15 cellular contexts compared by ENCODE assay signal in the genomic region with DNA sequence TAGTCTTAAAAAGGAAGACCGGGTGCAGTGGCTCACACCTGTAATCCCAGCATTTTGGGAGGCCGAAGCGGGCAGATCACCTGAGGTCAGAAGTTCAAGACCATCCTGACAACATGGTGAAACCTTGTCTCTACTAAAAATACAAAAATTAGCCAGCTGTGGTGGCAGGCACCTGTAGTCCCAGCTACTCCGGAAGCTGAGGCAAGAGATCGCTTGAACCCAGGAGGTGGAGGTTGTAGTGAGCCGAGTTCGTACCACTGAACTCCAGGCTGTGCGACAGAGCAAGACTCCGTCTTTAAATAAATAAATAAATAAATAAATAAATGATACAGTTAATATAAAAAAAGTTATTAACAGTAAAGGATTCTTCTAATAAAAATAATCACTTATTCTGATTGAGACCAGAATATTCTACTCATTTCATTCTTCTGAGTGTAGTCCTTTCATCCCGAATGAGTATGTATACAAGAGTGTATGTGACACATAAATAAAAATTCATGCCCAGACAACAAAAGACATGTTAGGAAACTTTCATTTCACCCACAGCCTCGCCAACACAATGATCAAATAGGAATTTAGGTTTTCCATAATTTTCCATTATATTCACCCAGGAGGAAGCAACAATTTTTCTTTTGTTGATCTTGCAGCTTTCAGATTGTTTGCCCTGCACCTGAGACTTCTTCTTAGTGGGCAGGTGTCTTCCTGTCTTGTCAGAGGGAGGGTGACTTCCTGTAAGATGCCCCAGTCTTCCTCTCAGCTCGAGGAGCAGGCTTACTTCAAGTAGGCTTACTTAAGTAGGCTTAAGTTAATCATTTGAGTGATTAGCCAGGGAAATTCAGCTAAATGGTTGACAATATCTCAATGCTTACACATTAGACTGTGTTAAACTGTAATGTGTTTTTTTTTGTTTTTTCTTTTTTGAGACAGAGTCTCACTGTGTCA. TPM values are rescaled to one million over a fixed set of nuclear protein-coding genes. Genes with fewer than 3 reads are reported as not detected.
DNase-seq lines count a peak whose midpoint lies in the region; ATAC-seq and TF ChIP-seq lines count a peak whose summit lies in the region.
"Had no signal": no experiment of that assay in that cellular context is flagged by ENCODE, and none has a peak within 500 bp of the region (broad histone marks: within the 10 kb centered on the region; RNA-seq: fewer than 3 reads in every experiment).

No MANE protein-coding gene starts in this region.

- H3K27me3 Mint-ChIP-seq in CD8-positive, alpha-beta memory T cell = no peaks in the 10 kb centered on the region
- no peaks in the 10 kb centered on the region for H3K27me3 Mint-ChIP-seq in effector memory CD8-positive, alpha-beta T cell

- no peaks in the 10 kb centered on the region for H3K36me3 ChIP-seq in CD8-positive, alpha-beta memory T cell (ENCODE audit: insufficient read depth, low read length)
- no peaks in the 10 kb centered on the region for H3K36me3 ChIP-seq in HEK293 (ENCODE audit: control insufficient read depth in 2 of 2, insufficient read depth in 1 of 2, low read length in 2 of 2)
- H3K36me3 ChIP-seq: prostate gland had no signal

- H3K27me3 ChIP-seq in CD8-positive, alpha-beta memory T cell (ENCODE audit: insufficient read depth, low read length, poor library complexity, severe bottlenecking) = no peaks in the 10 kb centered on the region

- peak overlapping the region; percentile 43 to 94 (median 86) for H3K27ac Mint-ChIP-seq in CD8-positive, alpha-beta memory T cell
- H3K27ac Mint-ChIP-seq in effector memory CD8-positive, alpha-beta T cell = peak overlapping the region; percentile 17 to 85

- no peaks in the 10 kb centered on the region for H3K36me3 Mint-ChIP-seq in CD8-positive, alpha-beta memory T cell
- H3K36me3 Mint-ChIP-seq in effector memory CD8-positive, alpha-beta T cell (ENCODE audit: insufficient read depth) = no peaks in the 10 kb centered on the region

- no peak overlapping the region for H3K27ac ChIP-seq in CD8-positive, alpha-beta memory T cell (ENCODE audit: low read depth, low read length)
- no peak overlapping the region for H3K27ac ChIP-seq in HEK293 (ENCODE audit: extremely low read depth, low read depth, low read length)
- H3K27ac ChIP-seq: prostate gland had no signal

- DNase-seq in CD8-positive, alpha-beta memory T cell = peak in 2 of 5 donors; percentile 37 to 60
- peak; percentile 18 for DNase-seq in T-helper 22 cell (ENCODE audit: low read depth)
- DNase-seq in effector memory CD8-positive, alpha-beta T cell = peak in 1 of 3 experiments; percentile 17
- no peak for DNase-seq in NCI-H2196 treated with DMSO at 0.1 percent for 48 hours (lab: John Stamatoyannopoulos, UW; ENCODE audit: unreplicated experiment)
- DNase-seq in medulla oblongata (ENCODE audit: extremely low spot score) = no peak
- no peak for DNase-seq in SHP77 (lab: John Stamatoyannopoulos, UW)
- no peak for DNase-seq in NCI-H2196 (lab: John Stamatoyannopoulos, UW; ENCODE audit: unreplicated experiment)
- DNase-seq: activated CD8-positive, alpha-beta memory T cell treated with anti-CD3 and anti-CD28 coated beads, Interleukin-2, amount 50 U/mL, for 48 hours; erythroblast; hypothalamus; mesenchymal stem cell; NCI-H1048; NCI-H510A had no signal

- H3K9me3 ChIP-seq in CD8-positive, alpha-beta memory T cell (ENCODE audit: low read length) = no peaks in the 10 kb centered on the region
- H3K9me3 ChIP-seq in HEK293 (ENCODE audit: control insufficient read depth, insufficient read depth, low read depth, low read length) = no peaks in the 10 kb centered on the region
- H3K9me3 ChIP-seq: prostate gland had no signal

- no peak overlapping the region for H3K4me3 ChIP-seq in CD8-positive, alpha-beta memory T cell (ENCODE audit: low read length)
- H3K4me3 ChIP-seq in HEK293 (ENCODE audit: low read depth, low read length) = no peak overlapping the region
- H3K4me3 ChIP-seq: prostate gland had no signal

- CTCF ChIA-PET in CD8-positive, alpha-beta memory T cell (lab: Charles Lee) = interaction anchor here (0.9 to 4.3 kb wide), 6 partner anchors 8 to 121 kb away, joined by 3 to 31 read pairs (median 3); partner anchors contain the start of gene NUP210
- CTCF ChIA-PET in HEK293 (lab: Yijun Ruan, JAX) = interaction anchor here (0.6 to 1.0 kb wide), 4 partner anchors 10 to 265 kb away, joined by 3 to 6 read pairs (median 4); no protein-coding TSS in a partner anchor

- no peak for TF ChIP-seq CTCF in HEK293 (tag by site-specific recombination; IDR thresholded peaks at IDR 0.05)

- peaks cover 14 to 35% (median 26%) of the 10 kb centered on the region in 3 donors for H3K4me1 Mint-ChIP-seq in CD8-positive, alpha-beta memory T cell
- H3K4me1 Mint-ChIP-seq in effector memory CD8-positive, alpha-beta T cell (ENCODE audit: low read depth in 2 of 2) = peaks cover 8 to 9% of the 10 kb centered on the region in 2 donors

- no peaks in the 10 kb centered on the region for H3K9me3 Mint-ChIP-seq in CD8-positive, alpha-beta memory T cell
- H3K9me3 Mint-ChIP-seq in effector memory CD8-positive, alpha-beta T cell = no peaks in the 10 kb centered on the region

- H3K4me1 ChIP-seq in CD8-positive, alpha-beta memory T cell (ENCODE audit: insufficient read depth, low read length) = peaks cover 36% of the 10 kb centered on the region
- peaks cover 4% of the 10 kb centered on the region; the same call in 1 of the 2 replicates for H3K4me1 ChIP-seq in HEK293 (ENCODE audit: control insufficient read depth, insufficient read depth, low read length)
- H3K4me1 ChIP-seq: prostate gland had no signal

- H3K4me3 Mint-ChIP-seq in CD8-positive, alpha-beta memory T cell = peak overlapping the region; percentile 25 to 71 (median 49)
- peak overlapping the region; percentile 59 to 64 for H3K4me3 Mint-ChIP-seq in effector memory CD8-positive, alpha-beta T cell

- POLR2A ChIA-PET in CD8-positive, alpha-beta memory T cell (lab: Charles Lee) = interaction anchor here (0.6 to 0.8 kb wide), 4 partner anchors 13 to 849 kb away, joined by 3 to 7 read pairs (median 4); no protein-coding TSS in a partner anchor
- POLR2A ChIA-PET in HEK293 (lab: Yijun Ruan, JAX) = interaction anchor here (1.4 kb wide), 1 partner anchor 8 kb away, joined by 4 read pairs; the partner anchor contains the start of gene NUP210

- ATAC-seq in effector memory CD8-positive, alpha-beta T cell (replicated peaks) = peak; percentile 99

TF ChIP-seq in HEK293, 187 proteins besides CTCF, POLR2A, EP300 and RAD21:
- TF ChIP-seq ZNF747 (tag by site-specific recombination; IDR thresholded peaks at IDR 0.05) = no peak
- 0 out of 2 replicates have a peak, but pooled peaks have one; percentile 13 for TF ChIP-seq ZNF426 (tag by site-specific recombination; IDR thresholded peaks at IDR 0.05)

RNA-seq across cellular contexts. Expression of gene NUP210, which starts 7.8 kb away (rescaled TPM):
- 100 to 1,000 TPM; 143 to 146 TPM for total RNA-seq in CD8-positive, alpha-beta memory T cell
- 87.4 TPM for polyA plus RNA-seq in CD8-positive, alpha-beta memory T cell

RNA-seq across cellular contexts. Expression of gene HDAC11, which starts 52.2 kb away (rescaled TPM):
- total RNA-seq in CD8-positive, alpha-beta memory T cell = 1 to 10 TPM; 2.6 to 3.2 TPM
- 7.5 TPM for polyA plus RNA-seq in CD8-positive, alpha-beta memory T cell
